In genomic region chr6:108455688-108456087, GRCh38 we compare ENCODE assay signal across 31 cellular contexts.
"Had no signal": no experiment of that assay in that cellular context is flagged by ENCODE, and none has a peak within 500 bp of the region (broad histone marks: within the 10 kb centered on the region; RNA-seq: fewer than 3 reads in every experiment).

No MANE protein-coding gene starts in this region.

- H3K27me3 Mint-ChIP-seq: activated B cell treated with CpG ODN at 0.5 μM for 24 hours; activated naive CD4-positive, alpha-beta T cell treated with anti-CD3 and anti-CD28 coated beads, Interleukin-2, amount 50 U/mL, for 24 hours; activated naive CD8-positive, alpha-beta T cell treated with anti-CD3 and anti-CD28 coated beads for 36 hours; activated naive CD8-positive, alpha-beta T cell treated with anti-CD3 and anti-CD28 coated beads, Interleukin-2, amount 50 U/mL, for 24 hours; T-helper 17 cell had no signal

- H3K4me1 ChIP-seq: body of pancreas had no signal

- H3K36me3 Mint-ChIP-seq: activated naive CD8-positive, alpha-beta T cell treated with anti-CD3 and anti-CD28 coated beads for 36 hours had no signal

- FAIRE-seq: endometrium, endothelial cell of umbilical vein had no signal

- H3K9me3 ChIP-seq: adrenal gland, body of pancreas, colonic mucosa, heart left ventricle had no signal

- H3K4me3 Mint-ChIP-seq: activated B cell treated with CpG ODN at 0.5 μM for 24 hours; activated CD8-positive, alpha-beta T cell treated with anti-CD3 and anti-CD28 coated beads for 36 hours; activated naive CD4-positive, alpha-beta T cell treated with anti-CD3 and anti-CD28 coated beads for 36 hours; activated naive CD4-positive, alpha-beta T cell treated with anti-CD3 and anti-CD28 coated beads, Interleukin-2, amount 50 U/mL, for 24 hours; activated naive CD8-positive, alpha-beta T cell treated with anti-CD3 and anti-CD28 coated beads for 36 hours; activated naive CD8-positive, alpha-beta T cell treated with anti-CD3 and anti-CD28 coated beads, Interleukin-2, amount 50 U/mL, for 24 hours; activated T-cell treated with anti-CD3 and anti-CD28 coated beads, Interleukin-2, amount 50 U/mL, for 4 hours; activated T-helper 17 cell treated with anti-CD3 and anti-CD28 coated beads, Interleukin-2, amount 50 U/mL, for 72 hours; T-helper 17 cell; T-helper 2 cell treated with Interferon-gamma antibody and Interleukin-4, amounts not matched to agents 5 μg/mL and 100 μg/mL, for 36 hours had no signal

- H3K4me3 ChIP-seq: adrenal gland, body of pancreas, colonic mucosa, heart left ventricle had no signal

- ATAC-seq: activated CD4-positive, CD25-positive, alpha-beta regulatory T cell treated with anti-CD3 and anti-CD28 coated beads, Interleukin-2, amount 50 U/mL, for 24 hours; activated CD8-positive, alpha-beta T cell treated with anti-CD3 and anti-CD28 coated beads for 36 hours; activated naive CD8-positive, alpha-beta T cell treated with anti-CD3 and anti-CD28 coated beads, Interleukin-2, amount 50 U/mL, for 24 hours; activated T-cell treated with anti-CD3 and anti-CD28 coated beads, Interleukin-2, amount 50 U/mL, for 4 hours; activated T-helper 17 cell treated with anti-CD3 and anti-CD28 coated beads, Interleukin-2, amount 50 U/mL, for 72 hours; body of pancreas; heart left ventricle; T-helper 17 cell had no signal

- H3K9me3 Mint-ChIP-seq: activated B cell treated with CpG ODN at 0.5 μM for 24 hours; activated CD8-positive, alpha-beta T cell treated with anti-CD3 and anti-CD28 coated beads for 36 hours; activated naive CD4-positive, alpha-beta T cell treated with anti-CD3 and anti-CD28 coated beads, Interleukin-2, amount 50 U/mL, for 24 hours; activated naive CD8-positive, alpha-beta T cell treated with anti-CD3 and anti-CD28 coated beads for 36 hours; activated naive CD8-positive, alpha-beta T cell treated with anti-CD3 and anti-CD28 coated beads, Interleukin-2, amount 50 U/mL, for 24 hours; activated T-cell treated with anti-CD3 and anti-CD28 coated beads, Interleukin-2, amount 50 U/mL, for 4 hours; activated T-helper 17 cell treated with anti-CD3 and anti-CD28 coated beads, Interleukin-2, amount 50 U/mL, for 72 hours; T-helper 2 cell treated with Interferon-gamma antibody and Interleukin-4, amounts not matched to agents 5 μg/mL and 100 μg/mL, for 36 hours had no signal

- H3K27me3 ChIP-seq: adrenal gland, body of pancreas, colonic mucosa, heart left ventricle had no signal

- H3K36me3 ChIP-seq: adrenal gland, colonic mucosa, heart left ventricle, WERI-Rb-1 had no signal

- DNase-seq: activated B cell treated with CpG ODN at 0.5 μM for 24 hours; activated CD4-positive, alpha-beta T cell treated with anti-CD3 and anti-CD28 coated beads for 48 hours; activated CD4-positive, alpha-beta T cell treated with anti-CD3 and anti-CD28 coated beads, Interleukin-2, amount 50 U/mL, for 1 hour; activated CD4-positive, alpha-beta T cell treated with anti-CD3 and anti-CD28 coated beads, Interleukin-2, amount 50 U/mL, for 48 hours; activated CD8-positive, alpha-beta memory T cell treated with anti-CD3 and anti-CD28 coated beads for 24 hours; activated CD8-positive, alpha-beta T cell treated with anti-CD3 and anti-CD28 coated beads for 36 hours; activated effector memory CD4-positive, alpha-beta T cell treated with Interleukin-2 at 50 U/mL for 16 hours; activated naive CD4-positive, alpha-beta T cell treated with anti-CD3 and anti-CD28 coated beads for 36 hours; activated naive CD8-positive, alpha-beta T cell treated with anti-CD3 and anti-CD28 coated beads for 36 hours; activated naive CD8-positive, alpha-beta T cell treated with anti-CD3 and anti-CD28 coated beads, Interleukin-2, amount 50 U/mL, for 24 hours; activated T-cell treated with anti-CD3 and anti-CD28 coated beads, Interleukin-2, amount 50 U/mL, for 4 hours; adrenal gland; amygdala; aorta; body of pancreas; caudate nucleus; colonic mucosa; effector CD8-positive, alpha-beta T cell; foreskin melanocyte; heart left ventricle; T-helper 1 cell; T-helper 17 cell; T1000; WERI-Rb-1 had no signal

- H3K27ac ChIP-seq: adrenal gland, body of pancreas, colonic mucosa, epithelial cell of prostate, heart left ventricle, WERI-Rb-1 had no signal

- H3K27ac Mint-ChIP-seq: activated B cell treated with CpG ODN at 0.5 μM for 24 hours; activated CD8-positive, alpha-beta T cell treated with anti-CD3 and anti-CD28 coated beads for 36 hours; activated naive CD4-positive, alpha-beta T cell treated with anti-CD3 and anti-CD28 coated beads for 36 hours; activated naive CD4-positive, alpha-beta T cell treated with anti-CD3 and anti-CD28 coated beads, Interleukin-2, amount 50 U/mL, for 24 hours; activated naive CD8-positive, alpha-beta T cell treated with anti-CD3 and anti-CD28 coated beads for 36 hours; activated naive CD8-positive, alpha-beta T cell treated with anti-CD3 and anti-CD28 coated beads, Interleukin-2, amount 50 U/mL, for 24 hours; activated T-helper 17 cell treated with anti-CD3 and anti-CD28 coated beads, Interleukin-2, amount 50 U/mL, for 72 hours; T-helper 17 cell; T-helper 2 cell treated with Interferon-gamma antibody and Interleukin-4, amounts not matched to agents 5 μg/mL and 100 μg/mL, for 36 hours had no signal
